ENCODE assay signal across 1 cellular context in the genomic region with DNA sequence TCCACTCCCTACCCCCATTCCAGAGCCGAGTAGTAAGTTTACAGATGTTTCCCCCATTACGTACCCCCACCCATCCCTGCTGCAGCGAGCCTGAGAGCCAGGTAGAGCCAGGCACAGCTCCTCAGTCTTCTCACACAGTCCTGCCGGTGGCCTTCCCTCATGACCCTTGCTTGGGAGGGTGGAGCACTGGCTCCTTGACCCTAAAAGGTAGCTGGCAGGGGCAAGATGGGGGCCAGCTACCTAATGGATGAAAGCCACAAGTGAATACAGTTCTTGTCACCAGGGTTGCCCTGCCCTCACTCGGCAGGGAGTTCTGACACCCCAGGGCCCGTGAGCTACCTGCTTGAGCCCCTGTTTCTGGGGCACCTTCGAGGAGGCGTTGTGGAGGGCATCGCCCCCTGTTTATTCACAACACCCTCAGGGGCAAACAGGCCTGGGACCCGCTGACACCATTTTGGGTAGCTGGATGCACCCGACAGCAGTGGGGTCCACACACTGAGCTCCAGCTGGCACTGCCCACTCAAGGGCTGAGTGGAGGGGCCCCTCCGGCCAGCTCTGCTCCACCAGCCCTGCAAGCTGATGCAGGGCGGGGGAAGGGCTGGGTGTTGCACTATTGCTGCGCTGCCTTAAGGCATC.
TF ChIP-seq lines count a peak whose summit lies in the region.

No MANE protein-coding gene starts in this region.

TF ChIP-seq in IMR-90, 13 proteins besides CTCF, POLR2A, EP300 and RAD21:
- no peak for TF ChIP-seq MAFK (IDR thresholded peaks at IDR 0.05; ENCODE audit: low read depth, low read length)
- TF ChIP-seq, protein P1, sequence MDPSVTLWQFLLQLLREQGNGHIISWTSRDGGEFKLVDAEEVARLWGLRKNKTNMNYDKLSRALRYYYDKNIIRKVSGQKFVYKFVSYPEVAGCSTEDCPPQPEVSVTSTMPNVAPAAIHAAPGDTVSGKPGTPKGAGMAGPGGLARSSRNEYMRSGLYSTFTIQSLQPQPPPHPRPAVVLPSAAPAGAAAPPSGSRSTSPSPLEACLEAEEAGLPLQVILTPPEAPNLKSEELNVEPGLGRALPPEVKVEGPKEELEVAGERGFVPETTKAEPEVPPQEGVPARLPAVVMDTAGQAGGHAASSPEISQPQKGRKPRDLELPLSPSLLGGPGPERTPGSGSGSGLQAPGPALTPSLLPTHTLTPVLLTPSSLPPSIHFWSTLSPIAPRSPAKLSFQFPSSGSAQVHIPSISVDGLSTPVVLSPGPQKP (IDR thresholded peaks at IDR 0.05; ENCODE audit: borderline replicate concordance, low read depth, low read length), result no peak
- no peak for TF ChIP-seq RCOR1 (IDR thresholded peaks at IDR 0.05; ENCODE audit: insufficient replicate concordance, low read length)
- no peak for TF ChIP-seq MAZ (IDR thresholded peaks at IDR 0.05; ENCODE audit: borderline replicate concordance, low read depth, low read length)
- TF ChIP-seq BHLHE40 (IDR thresholded peaks at IDR 0.05; ENCODE audit: low read depth, low read length), result no peak
- no peak for TF ChIP-seq RFX5 (IDR thresholded peaks at IDR 0.05; ENCODE audit: low read depth, low read length)
- TF ChIP-seq SMC3 (IDR thresholded peaks at IDR 0.05; ENCODE audit: low read depth, low read length), result no peak
- TF ChIP-seq FOS (IDR thresholded peaks at IDR 0.05; ENCODE audit: low read depth, low read length), result no peak
- TF ChIP-seq CEBPB (IDR thresholded peaks at IDR 0.05; ENCODE audit: low read depth, low read length), result no peak
- TF ChIP-seq, protein P2, sequence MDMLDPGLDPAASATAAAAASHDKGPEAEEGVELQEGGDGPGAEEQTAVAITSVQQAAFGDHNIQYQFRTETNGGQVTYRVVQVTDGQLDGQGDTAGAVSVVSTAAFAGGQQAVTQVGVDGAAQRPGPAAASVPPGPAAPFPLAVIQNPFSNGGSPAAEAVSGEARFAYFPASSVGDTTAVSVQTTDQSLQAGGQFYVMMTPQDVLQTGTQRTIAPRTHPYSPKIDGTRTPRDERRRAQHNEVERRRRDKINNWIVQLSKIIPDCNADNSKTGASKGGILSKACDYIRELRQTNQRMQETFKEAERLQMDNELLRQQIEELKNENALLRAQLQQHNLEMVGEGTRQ (IDR thresholded peaks at IDR 0.05; ENCODE audit: low read depth, low read length), result no peak
- no peak for TF ChIP-seq MXI1 (IDR thresholded peaks at IDR 0.05; ENCODE audit: borderline replicate concordance, low read depth, low read length)
- TF ChIP-seq CHD1 (IDR thresholded peaks at IDR 0.05; ENCODE audit: low read depth, low read length), result no peak
- TF ChIP-seq NFE2L2 (IDR thresholded peaks at IDR 0.05; ENCODE audit: low read depth, low read length), result no peak
